Comparison of ENCODE assay signal across 1 cellular context in the genomic region with DNA sequence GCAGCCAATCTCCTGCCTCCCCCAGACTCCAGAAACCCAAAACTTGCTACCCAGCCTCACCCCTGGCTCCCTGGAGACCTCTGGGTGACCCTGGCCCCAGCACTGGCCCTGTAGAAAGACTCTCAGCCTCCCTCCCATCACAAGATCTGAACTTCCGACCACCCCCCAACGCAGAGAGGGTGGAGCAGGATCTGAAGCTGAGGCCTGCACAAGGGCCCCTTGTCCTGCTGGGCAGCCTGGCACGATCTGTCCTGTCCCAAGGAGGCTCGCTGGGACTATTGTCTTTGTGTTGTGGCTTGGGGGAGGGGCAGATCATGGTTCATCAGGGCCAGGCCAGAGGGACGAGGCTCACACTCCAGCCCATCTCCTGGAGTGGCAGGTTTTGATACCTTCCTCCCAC.
A peak's percentile ranks its signal among the peaks of the same experiment; 100 is the strongest.
TF ChIP-seq lines count a peak whose summit lies in the region.

No MANE protein-coding gene starts in this region.

TF ChIP-seq in HepG2, 621 proteins besides CTCF, POLR2A, EP300 and RAD21 (continues in another document):
- TF ChIP-seq ZNF143 (CRISPR knock-in tag; IDR thresholded peaks at IDR 0.05), result no peak
- no peak for TF ChIP-seq MNT (IDR thresholded peaks at IDR 0.05)
- TF ChIP-seq HMG20B (CRISPR knock-in tag; conservative IDR thresholded peaks at IDR 0.05), result no peak
- no peak for TF ChIP-seq PLSCR1 (CRISPR knock-in tag; IDR thresholded peaks at IDR 0.05; ENCODE audit: borderline replicate concordance)
- no peak for TF ChIP-seq NR0B2 (CRISPR knock-in tag; IDR thresholded peaks at IDR 0.05)
- TF ChIP-seq SUZ12 (IDR thresholded peaks at IDR 0.05; ENCODE audit: low read depth, low read length), result no peak
- TF ChIP-seq, protein P1, sequence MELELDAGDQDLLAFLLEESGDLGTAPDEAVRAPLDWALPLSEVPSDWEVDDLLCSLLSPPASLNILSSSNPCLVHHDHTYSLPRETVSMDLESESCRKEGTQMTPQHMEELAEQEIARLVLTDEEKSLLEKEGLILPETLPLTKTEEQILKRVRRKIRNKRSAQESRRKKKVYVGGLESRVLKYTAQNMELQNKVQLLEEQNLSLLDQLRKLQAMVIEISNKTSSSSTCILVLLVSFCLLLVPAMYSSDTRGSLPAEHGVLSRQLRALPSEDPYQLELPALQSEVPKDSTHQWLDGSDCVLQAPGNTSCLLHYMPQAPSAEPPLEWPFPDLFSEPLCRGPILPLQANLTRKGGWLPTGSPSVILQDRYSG (CRISPR knock-in tag; IDR thresholded peaks at IDR 0.05), result no peak
- TF ChIP-seq, protein P2, sequence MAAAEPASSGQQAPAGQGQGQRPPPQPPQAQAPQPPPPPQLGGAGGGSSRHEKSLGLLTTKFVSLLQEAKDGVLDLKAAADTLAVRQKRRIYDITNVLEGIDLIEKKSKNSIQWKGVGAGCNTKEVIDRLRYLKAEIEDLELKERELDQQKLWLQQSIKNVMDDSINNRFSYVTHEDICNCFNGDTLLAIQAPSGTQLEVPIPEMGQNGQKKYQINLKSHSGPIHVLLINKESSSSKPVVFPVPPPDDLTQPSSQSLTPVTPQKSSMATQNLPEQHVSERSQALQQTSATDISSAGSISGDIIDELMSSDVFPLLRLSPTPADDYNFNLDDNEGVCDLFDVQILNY (CRISPR knock-in tag; conservative IDR thresholded peaks at IDR 0.05), result no peak
- no peak for TF ChIP-seq MYNN (CRISPR knock-in tag; IDR thresholded peaks at IDR 0.05; ENCODE audit: low read depth)
- TF ChIP-seq TP53 (CRISPR knock-in tag; conservative IDR thresholded peaks at IDR 0.05), result no peak
- TF ChIP-seq RAD51 (IDR thresholded peaks at IDR 0.05; ENCODE audit: borderline replicate concordance), result no peak
- no peak for TF ChIP-seq ZNF781 (CRISPR knock-in tag; IDR thresholded peaks at IDR 0.05; ENCODE audit: borderline replicate concordance, not compliant biosample characterization)
- no peak for TF ChIP-seq AFF4 (CRISPR knock-in tag; IDR thresholded peaks at IDR 0.05)
- no peak for TF ChIP-seq ZFX (CRISPR knock-in tag; IDR thresholded peaks at IDR 0.05; ENCODE audit: low read depth)
- no peak for TF ChIP-seq THRA (CRISPR knock-in tag; IDR thresholded peaks at IDR 0.05; ENCODE audit: borderline replicate concordance)
- no peak for TF ChIP-seq NFIC (IDR thresholded peaks at IDR 0.05; ENCODE audit: low read length)
- TF ChIP-seq SMC3 (IDR thresholded peaks at IDR 0.05; ENCODE audit: low read length), result no peak
- no peak for TF ChIP-seq FOXO1 (CRISPR knock-in tag; IDR thresholded peaks at IDR 0.05)
- no peak for TF ChIP-seq TCF7 (IDR thresholded peaks at IDR 0.05; ENCODE audit: low read depth)
- no peak for TF ChIP-seq ZNF33B (CRISPR knock-in tag; IDR thresholded peaks at IDR 0.05)
- TF ChIP-seq PBX3 (CRISPR knock-in tag; IDR thresholded peaks at IDR 0.05; ENCODE audit: borderline replicate concordance), result no peak
- TF ChIP-seq, protein P3, sequence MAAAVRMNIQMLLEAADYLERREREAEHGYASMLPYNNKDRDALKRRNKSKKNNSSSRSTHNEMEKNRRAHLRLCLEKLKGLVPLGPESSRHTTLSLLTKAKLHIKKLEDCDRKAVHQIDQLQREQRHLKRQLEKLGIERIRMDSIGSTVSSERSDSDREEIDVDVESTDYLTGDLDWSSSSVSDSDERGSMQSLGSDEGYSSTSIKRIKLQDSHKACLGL (CRISPR knock-in tag; IDR thresholded peaks at IDR 0.05), result no peak
- TF ChIP-seq ZNF543 (CRISPR knock-in tag; IDR thresholded peaks at IDR 0.05), result no peak
- TF ChIP-seq PAXIP1 (CRISPR knock-in tag; conservative IDR thresholded peaks at IDR 0.05), result no peak
- no peak for TF ChIP-seq ZNF724P (CRISPR knock-in tag; IDR thresholded peaks at IDR 0.05; ENCODE audit: borderline replicate concordance)
- 0 out of 2 replicates have a peak, but pooled peaks have one; percentile 50 for TF ChIP-seq HNRNPL (IDR thresholded peaks at IDR 0.05; ENCODE audit: low read depth, low read length)
- 0 out of 2 replicates have a peak, but pooled peaks have one; percentile 24 for TF ChIP-seq RARA (CRISPR knock-in tag; IDR thresholded peaks at IDR 0.05)
- TF ChIP-seq ZNF234 (CRISPR knock-in tag; conservative IDR thresholded peaks at IDR 0.05), result no peak
- TF ChIP-seq SOX5 (CRISPR knock-in tag; IDR thresholded peaks at IDR 0.05; ENCODE audit: borderline replicate concordance), result peak; percentile 28; the same call in 1 of the 2 replicates
- no peak for TF ChIP-seq ZNF180 (CRISPR knock-in tag; IDR thresholded peaks at IDR 0.05; ENCODE audit: borderline replicate concordance, low read depth)
- no peak for TF ChIP-seq ZNF280D (CRISPR knock-in tag; IDR thresholded peaks at IDR 0.05)
- TF ChIP-seq MED8 (CRISPR knock-in tag; IDR thresholded peaks at IDR 0.05; ENCODE audit: insufficient replicate concordance), result no peak
- no peak for TF ChIP-seq ZNF670 (CRISPR knock-in tag; IDR thresholded peaks at IDR 0.05; ENCODE audit: borderline replicate concordance)
- TF ChIP-seq SP5 (CRISPR knock-in tag; IDR thresholded peaks at IDR 0.05; ENCODE audit: borderline replicate concordance, low read depth), result 0 out of 2 replicates have a peak, but pooled peaks have one; percentile 20
- no peak for TF ChIP-seq ZNF619 (CRISPR knock-in tag; IDR thresholded peaks at IDR 0.05)
- no peak for TF ChIP-seq ZNF280B (CRISPR knock-in tag; IDR thresholded peaks at IDR 0.05; ENCODE audit: borderline replicate concordance)
- no peak for TF ChIP-seq ZNF20 (CRISPR knock-in tag; IDR thresholded peaks at IDR 0.05)
